ENCODE assay signal across 1 cellular context in genomic region chr2:97858442-97858841, GRCh38.
TF ChIP-seq lines count a peak whose summit lies in the region.

No MANE protein-coding gene starts in this region.

TF ChIP-seq in GM23338, 12 proteins besides CTCF, POLR2A, EP300 and RAD21 (continued from another document):
- TF ChIP-seq ZNF462 (CRISPR knock-in tag; IDR thresholded peaks at IDR 0.05), result no peak
- no peak for TF ChIP-seq ZNF331 (CRISPR knock-in tag; IDR thresholded peaks at IDR 0.05; ENCODE audit: low read depth)
- TF ChIP-seq REST (IDR thresholded peaks at IDR 0.05; ENCODE audit: unreplicated experiment), result no peak
- no peak for TF ChIP-seq EZH2phosphoT487 (IDR thresholded peaks at IDR 0.05; ENCODE audit: unreplicated experiment)
